Comparison of ENCODE assay signal across 7 cellular contexts in genomic region chr3:194671511-194671899, GRCh38. TPM values are rescaled to one million over a fixed set of nuclear protein-coding genes. Genes with fewer than 3 reads are reported as not detected.
DNase-seq lines count a peak whose midpoint lies in the region; ATAC-seq, FAIRE-seq and TF ChIP-seq lines count a peak whose summit lies in the region.

No MANE protein-coding gene starts in this region.

- peak; percentile 8 for DNase-seq in GF-D8 (lab: John Stamatoyannopoulos, UW)
- peak; percentile 56 for DNase-seq in NB4 (ENCODE audit: low read depth)
- peak; percentile 29 for DNase-seq in globus pallidus (ENCODE audit: low spot score)
- DNase-seq in progenitor cell of endocrine pancreas (ENCODE audit: low spot score, unreplicated experiment), result no peak
- DNase-seq in GM19239 (ENCODE audit: insufficient read length, low spot score), result no peak

- peaks cover 51% of the 10 kb centered on the region for H3K36me3 Mint-ChIP-seq in activated T-helper 17 cell treated with anti-CD3 and anti-CD28 coated beads, Interleukin-2, amount 50 U/mL, for 72 hours (ENCODE audit: low read depth)
- peaks cover 5% of the 10 kb centered on the region for H3K36me3 Mint-ChIP-seq in progenitor cell of endocrine pancreas (ENCODE audit: insufficient read depth)

- TF ChIP-seq POLR2A in NB4 (IDR thresholded peaks at IDR 0.05; ENCODE audit: extremely low read depth, insufficient read length), result no peak

- peaks cover 36% of the 10 kb centered on the region for H3K4me1 Mint-ChIP-seq in activated T-helper 17 cell treated with anti-CD3 and anti-CD28 coated beads, Interleukin-2, amount 50 U/mL, for 72 hours
- peaks cover 15% of the 10 kb centered on the region for H3K4me1 Mint-ChIP-seq in progenitor cell of endocrine pancreas (ENCODE audit: low read depth)

- no peaks in the 10 kb centered on the region for H3K27me3 Mint-ChIP-seq in activated T-helper 17 cell treated with anti-CD3 and anti-CD28 coated beads, Interleukin-2, amount 50 U/mL, for 72 hours
- H3K27me3 Mint-ChIP-seq in progenitor cell of endocrine pancreas, result peaks cover 20% of the 10 kb centered on the region

- TF ChIP-seq CTCF in NB4 (IDR thresholded peaks at IDR 0.05; ENCODE audit: low read depth, low read length), result peak; percentile 40
- TF ChIP-seq CTCF in progenitor cell of endocrine pancreas (IDR thresholded peaks at IDR 0.05; ENCODE audit: unreplicated experiment), result peak; percentile 73

- no peaks in the 10 kb centered on the region for H3K9me3 Mint-ChIP-seq in activated T-helper 17 cell treated with anti-CD3 and anti-CD28 coated beads, Interleukin-2, amount 50 U/mL, for 72 hours
- no peaks in the 10 kb centered on the region for H3K9me3 Mint-ChIP-seq in progenitor cell of endocrine pancreas (ENCODE audit: low read depth)

- no peak for FAIRE-seq in GM19239 (lab: Jason Lieb, UNC)

- H3K4me3 Mint-ChIP-seq in activated T-helper 17 cell treated with anti-CD3 and anti-CD28 coated beads, Interleukin-2, amount 50 U/mL, for 72 hours, result peak overlapping the region; percentile 97
- peak overlapping the region; percentile 94 for H3K4me3 Mint-ChIP-seq in progenitor cell of endocrine pancreas (ENCODE audit: low read depth)

- H3K4me3 ChIP-seq in NB4 (ENCODE audit: low read depth, low read length), result peak overlapping the region; percentile 98

- H3K27ac Mint-ChIP-seq in activated T-helper 17 cell treated with anti-CD3 and anti-CD28 coated beads, Interleukin-2, amount 50 U/mL, for 72 hours, result peak overlapping the region; percentile 98
- H3K27ac Mint-ChIP-seq in progenitor cell of endocrine pancreas, result peak overlapping the region; percentile 99

- peak; percentile 28 for ATAC-seq in GM21717 (IDR thresholded peaks at IDR 0.05; ENCODE audit: unreplicated experiment)
- no peak for ATAC-seq in activated T-helper 17 cell treated with anti-CD3 and anti-CD28 coated beads, Interleukin-2, amount 50 U/mL, for 72 hours (replicated peaks)

RNA-seq across cellular contexts. Expression of gene LSG1, which starts 0.5 kb away (rescaled TPM):
- total RNA-seq in activated T-helper 17 cell treated with anti-CD3 and anti-CD28 coated beads, Interleukin-2, amount 50 U/mL, for 72 hours, result 10 to 100 TPM; 37.9 to 46.9 TPM
- 51.0 and 52.9 TPM in 2 replicates for total RNA-seq in progenitor cell of endocrine pancreas

RNA-seq across cellular contexts. Expression of gene FAM43A, which starts 14.2 kb away (rescaled TPM):
- total RNA-seq in activated T-helper 17 cell treated with anti-CD3 and anti-CD28 coated beads, Interleukin-2, amount 50 U/mL, for 72 hours, result 10 to 100 TPM in 1 of 2 donors, 1 to 10 TPM in 1; 7.1 to 32.6 TPM
- total RNA-seq in progenitor cell of endocrine pancreas, result 0.12 and 0.31 TPM in 2 replicates

RNA-seq across cellular contexts. Expression of gene TMEM44, which starts 38.3 kb away (rescaled TPM):
- 10 to 100 TPM in 1 of 2 donors, 1 to 10 TPM in 1; 6.6 to 11.1 TPM for total RNA-seq in activated T-helper 17 cell treated with anti-CD3 and anti-CD28 coated beads, Interleukin-2, amount 50 U/mL, for 72 hours
- total RNA-seq in progenitor cell of endocrine pancreas, result 40.1 and 44.7 TPM in 2 replicates

Comparison
In these comparisons a context has a peak if more than half of its experiments do, and no peak if none do; other contexts are left out.
1. DNase-seq: peak in GF-D8 (single experiment), NB4 (single experiment) and globus pallidus (single experiment); none in progenitor cell of endocrine pancreas (single experiment) and GM19239 (single experiment).